Comparison of ENCODE assay signal across 8 cellular contexts in the genomic region with DNA sequence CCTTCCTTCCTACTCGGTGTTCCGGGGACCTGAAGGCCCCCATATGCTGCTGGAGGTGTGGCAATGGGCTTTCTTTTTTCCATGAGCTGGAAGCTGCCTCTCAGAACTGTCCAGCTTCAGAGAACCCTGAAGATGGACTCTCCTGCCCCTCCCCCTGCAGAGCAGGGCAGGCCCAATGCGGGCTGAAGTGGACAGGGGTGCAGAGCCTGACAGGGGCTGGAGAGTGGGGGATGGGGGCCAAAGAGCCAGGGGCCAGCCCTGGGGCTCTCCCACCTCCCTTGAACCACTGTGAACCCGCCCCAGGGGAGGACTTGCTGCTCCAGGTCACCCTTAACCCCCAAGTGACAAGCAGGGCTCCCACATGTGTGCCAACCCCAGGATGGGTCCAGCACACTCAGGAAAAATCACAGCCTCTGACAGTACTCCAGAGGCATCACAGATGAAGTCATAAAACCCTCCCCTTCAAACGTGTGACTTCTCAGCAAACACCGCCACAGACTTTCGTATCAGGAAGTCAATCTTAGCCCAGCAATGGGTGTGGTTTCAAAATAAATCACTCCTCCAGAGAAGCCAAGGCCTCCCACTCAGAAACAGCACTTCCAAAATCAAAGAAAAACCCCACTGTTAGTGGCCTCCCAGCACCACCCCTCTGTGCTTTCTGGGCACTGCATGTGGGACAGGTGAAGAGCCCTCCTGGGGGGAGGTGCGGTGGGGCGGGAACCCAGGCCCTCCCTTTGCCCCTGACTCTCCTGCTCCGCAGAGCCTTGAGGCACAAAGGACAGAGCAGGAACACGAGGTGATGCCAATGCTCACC.
DNase-seq lines count a peak whose midpoint lies in the region; ATAC-seq and TF ChIP-seq lines count a peak whose summit lies in the region.

No MANE protein-coding gene starts in this region.

- no peak for TF ChIP-seq CTCF in GM23338 (conservative IDR thresholded peaks at IDR 0.05; ENCODE audit: low read depth in 2 of 2)

- H4K20me1 ChIP-seq in GM23338 (replicated peaks; ENCODE audit: insufficient read depth), result peaks cover 3% of the 10 kb centered on the region

- DNase-seq in A172 (ENCODE audit: low spot score), result peak; percentile 78
- DNase-seq in GM23338 (ENCODE audit: low spot score), result no peak
- peak; percentile 42 for DNase-seq in SK-MEL-5 (ENCODE audit: low read depth, low spot score)
- peak; percentile 62 for DNase-seq in astrocyte of the hippocampus (ENCODE audit: low read depth, low spot score)
- peak; percentile 66 for DNase-seq in kidney tubule cell (ENCODE audit: low spot score)
- no peak for DNase-seq in stimulated activated naive B cell treated with anti-CD40 and anti-IgM and Interleukin-4, amounts not matched to agents 10 μg/mL and 1 μg/mL and 100 μg/mL, for 72 hours
- no peak for DNase-seq in NCI-H128 (lab: John Stamatoyannopoulos, UW; ENCODE audit: unreplicated experiment)

- peaks cover 12% of the 10 kb centered on the region for H3K27me3 Mint-ChIP-seq in GM23338 (ENCODE audit: insufficient read depth, low read depth, poor library complexity)
- peaks cover 46 to 71% of the 10 kb centered on the region in 2 donors for H3K27me3 Mint-ChIP-seq in stimulated activated naive B cell treated with anti-CD40 and anti-IgM and Interleukin-4, amounts not matched to agents 10 μg/mL and 1 μg/mL and 100 μg/mL, for 72 hours

- H3K9me2 ChIP-seq in GM23338 (ENCODE audit: insufficient read depth), result no peaks in the 10 kb centered on the region

- H3K27ac Mint-ChIP-seq in GM23338, result peak overlapping the region; percentile 92
- H3K27ac Mint-ChIP-seq in stimulated activated naive B cell treated with anti-CD40 and anti-IgM and Interleukin-4, amounts not matched to agents 10 μg/mL and 1 μg/mL and 100 μg/mL, for 72 hours, result peak overlapping the region; percentile 90

- no peaks in the 10 kb centered on the region for H3K36me3 ChIP-seq in GM23338 (ENCODE audit: insufficient read depth)

- H3K4me3 Mint-ChIP-seq in GM23338, result peak overlapping the region; percentile 42; the same call in 1 of the 3 replicates
- peak overlapping the region; percentile 67 to 74 for H3K4me3 Mint-ChIP-seq in stimulated activated naive B cell treated with anti-CD40 and anti-IgM and Interleukin-4, amounts not matched to agents 10 μg/mL and 1 μg/mL and 100 μg/mL, for 72 hours

- peaks cover 23% of the 10 kb centered on the region for H3K4me1 ChIP-seq in GM23338 (ENCODE audit: insufficient read depth)

- no peaks in the 10 kb centered on the region for H3F3A ChIP-seq in GM23338 (replicated peaks; ENCODE audit: low read depth)

- no peaks in the 10 kb centered on the region for H3K27me3 ChIP-seq in GM23338 (ENCODE audit: insufficient read depth)

- H3K4me1 Mint-ChIP-seq in GM23338, result peaks cover 62% of the 10 kb centered on the region
- H3K4me1 Mint-ChIP-seq in stimulated activated naive B cell treated with anti-CD40 and anti-IgM and Interleukin-4, amounts not matched to agents 10 μg/mL and 1 μg/mL and 100 μg/mL, for 72 hours, result peaks cover 61 to 81% of the 10 kb centered on the region in 2 donors

- H3K36me3 Mint-ChIP-seq in GM23338 (ENCODE audit: low read depth), result peaks cover 5% of the 10 kb centered on the region; the same call in 1 of the 3 replicates
- H3K36me3 Mint-ChIP-seq in stimulated activated naive B cell treated with anti-CD40 and anti-IgM and Interleukin-4, amounts not matched to agents 10 μg/mL and 1 μg/mL and 100 μg/mL, for 72 hours, result peaks cover 5 to 11% of the 10 kb centered on the region in 2 donors

- peaks cover 93% of the 10 kb centered on the region for H3K79me2 ChIP-seq in GM23338 (replicated peaks; ENCODE audit: insufficient read depth)

- no peak overlapping the region; the same call in 1 of the 2 replicates for H3K4me2 ChIP-seq in GM23338

- in situ Hi-C loops in SK-MEL-5 (cut with HindIII; ENCODE audit: low pct_unique_long_range_greater_than_20kb, low sequenced_read_pairs), result no loop called here

- 0 out of 2 replicates have a peak overlapping the region, but pooled peaks have one; percentile 55 for H3K27ac ChIP-seq in GM23338 (ENCODE audit: low read depth)

- no peak overlapping the region for H2AFZ ChIP-seq in GM23338

- ATAC-seq in GM23338 (peak; percentile 25), HG03159 (IDR thresholded peaks at IDR 0.05; ENCODE audit: unreplicated experiment) (no peak)
- peak; percentile 60 to 62 for ATAC-seq in stimulated activated naive B cell treated with anti-CD40 and anti-IgM and Interleukin-4, amounts not matched to agents 10 μg/mL and 1 μg/mL and 100 μg/mL, for 72 hours (replicated peaks)

- H3K9me3 Mint-ChIP-seq in GM23338, result no peaks in the 10 kb centered on the region
- no peaks in the 10 kb centered on the region for H3K9me3 Mint-ChIP-seq in stimulated activated naive B cell treated with anti-CD40 and anti-IgM and Interleukin-4, amounts not matched to agents 10 μg/mL and 1 μg/mL and 100 μg/mL, for 72 hours

- H3K4me3 ChIP-seq in GM23338, result no peak overlapping the region

TF ChIP-seq in GM23338, 12 proteins besides CTCF, POLR2A, EP300 and RAD21:
- TF ChIP-seq EZH2phosphoT487 (IDR thresholded peaks at IDR 0.05; ENCODE audit: unreplicated experiment) (no peak), CREB1 (CRISPR knock-in tag; IDR thresholded peaks at IDR 0.05; ENCODE audit: low read depth) (no peak), POLR2AphosphoS5 (IDR thresholded peaks at IDR 0.05; ENCODE audit: low read depth) (no peak), ZNF331 (CRISPR knock-in tag; IDR thresholded peaks at IDR 0.05; ENCODE audit: low read depth) (no peak), JUNB (IDR thresholded peaks at IDR 0.05; ENCODE audit: unreplicated experiment) (no peak), ZNF114 (CRISPR knock-in tag; IDR thresholded peaks at IDR 0.05) (no peak), EZH2 (IDR thresholded peaks at IDR 0.05; ENCODE audit: low read depth, unreplicated experiment) (no peak), NANOG (IDR thresholded peaks at IDR 0.05; ENCODE audit: borderline replicate concordance) (no peak), STAT1 (IDR thresholded peaks at IDR 0.05; ENCODE audit: unreplicated experiment) (no peak)
- TF ChIP-seq, protein P1, sequence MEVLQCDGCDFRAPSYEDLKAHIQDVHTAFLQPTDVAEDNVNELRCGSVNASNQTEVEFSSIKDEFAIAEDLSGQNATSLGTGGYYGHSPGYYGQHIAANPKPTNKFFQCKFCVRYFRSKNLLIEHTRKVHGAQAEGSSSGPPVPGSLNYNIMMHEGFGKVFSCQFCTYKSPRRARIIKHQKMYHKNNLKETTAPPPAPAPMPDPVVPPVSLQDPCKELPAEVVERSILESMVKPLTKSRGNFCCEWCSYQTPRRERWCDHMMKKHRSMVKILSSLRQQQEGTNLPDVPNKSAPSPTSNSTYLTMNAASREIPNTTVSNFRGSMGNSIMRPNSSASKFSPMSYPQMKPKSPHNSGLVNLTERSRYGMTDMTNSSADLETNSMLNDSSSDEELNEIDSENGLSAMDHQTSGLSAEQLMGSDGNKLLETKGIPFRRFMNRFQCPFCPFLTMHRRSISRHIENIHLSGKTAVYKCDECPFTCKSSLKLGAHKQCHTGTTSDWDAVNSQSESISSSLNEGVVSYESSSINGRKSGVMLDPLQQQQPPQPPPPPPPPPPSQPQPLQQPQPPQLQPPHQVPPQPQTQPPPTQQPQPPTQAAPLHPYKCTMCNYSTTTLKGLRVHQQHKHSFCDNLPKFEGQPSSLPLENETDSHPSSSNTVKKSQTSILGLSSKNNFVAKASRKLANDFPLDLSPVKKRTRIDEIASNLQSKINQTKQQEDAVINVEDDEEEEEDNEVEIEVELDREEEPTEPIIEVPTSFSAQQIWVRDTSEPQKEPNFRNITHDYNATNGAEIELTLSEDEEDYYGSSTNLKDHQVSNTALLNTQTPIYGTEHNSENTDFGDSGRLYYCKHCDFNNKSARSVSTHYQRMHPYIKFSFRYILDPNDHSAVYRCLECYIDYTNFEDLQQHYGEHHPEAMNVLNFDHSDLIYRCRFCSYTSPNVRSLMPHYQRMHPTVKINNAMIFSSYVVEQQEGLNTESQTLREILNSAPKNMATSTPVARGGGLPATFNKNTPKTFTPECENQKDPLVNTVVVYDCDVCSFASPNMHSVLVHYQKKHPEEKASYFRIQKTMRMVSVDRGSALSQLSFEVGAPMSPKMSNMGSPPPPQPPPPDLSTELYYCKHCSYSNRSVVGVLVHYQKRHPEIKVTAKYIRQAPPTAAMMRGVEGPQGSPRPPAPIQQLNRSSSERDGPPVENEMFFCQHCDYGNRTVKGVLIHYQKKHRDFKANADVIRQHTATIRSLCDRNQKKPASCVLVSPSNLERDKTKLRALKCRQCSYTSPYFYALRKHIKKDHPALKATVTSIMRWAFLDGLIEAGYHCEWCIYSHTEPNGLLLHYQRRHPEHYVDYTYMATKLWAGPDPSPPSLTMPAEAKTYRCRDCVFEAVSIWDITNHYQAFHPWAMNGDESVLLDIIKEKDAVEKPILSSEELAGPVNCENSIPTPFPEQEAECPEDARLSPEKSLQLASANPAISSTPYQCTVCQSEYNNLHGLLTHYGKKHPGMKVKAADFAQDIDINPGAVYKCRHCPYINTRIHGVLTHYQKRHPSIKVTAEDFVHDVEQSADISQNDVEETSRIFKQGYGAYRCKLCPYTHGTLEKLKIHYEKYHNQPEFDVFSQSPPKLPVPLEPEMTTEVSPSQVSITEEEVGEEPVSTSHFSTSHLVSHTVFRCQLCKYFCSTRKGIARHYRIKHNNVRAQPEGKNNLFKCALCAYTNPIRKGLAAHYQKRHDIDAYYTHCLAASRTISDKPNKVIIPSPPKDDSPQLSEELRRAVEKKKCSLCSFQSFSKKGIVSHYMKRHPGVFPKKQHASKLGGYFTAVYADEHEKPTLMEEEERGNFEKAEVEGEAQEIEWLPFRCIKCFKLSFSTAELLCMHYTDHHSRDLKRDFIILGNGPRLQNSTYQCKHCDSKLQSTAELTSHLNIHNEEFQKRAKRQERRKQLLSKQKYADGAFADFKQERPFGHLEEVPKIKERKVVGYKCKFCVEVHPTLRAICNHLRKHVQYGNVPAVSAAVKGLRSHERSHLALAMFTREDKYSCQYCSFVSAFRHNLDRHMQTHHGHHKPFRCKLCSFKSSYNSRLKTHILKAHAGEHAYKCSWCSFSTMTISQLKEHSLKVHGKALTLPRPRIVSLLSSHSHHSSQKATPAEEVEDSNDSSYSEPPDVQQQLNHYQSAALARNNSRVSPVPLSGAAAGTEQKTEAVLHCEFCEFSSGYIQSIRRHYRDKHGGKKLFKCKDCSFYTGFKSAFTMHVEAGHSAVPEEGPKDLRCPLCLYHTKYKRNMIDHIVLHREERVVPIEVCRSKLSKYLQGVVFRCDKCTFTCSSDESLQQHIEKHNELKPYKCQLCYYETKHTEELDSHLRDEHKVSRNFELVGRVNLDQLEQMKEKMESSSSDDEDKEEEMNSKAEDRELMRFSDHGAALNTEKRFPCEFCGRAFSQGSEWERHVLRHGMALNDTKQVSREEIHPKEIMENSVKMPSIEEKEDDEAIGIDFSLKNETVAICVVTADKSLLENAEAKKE (CRISPR knock-in tag; IDR thresholded peaks at IDR 0.05), result no peak

Comparison
In these comparisons a context has a peak if more than half of its experiments do, and no peak if none do; other contexts are left out.
1. DNase-seq: peak in A172 (single experiment), SK-MEL-5 (single experiment), astrocyte of the hippocampus (single experiment) and kidney tubule cell (single experiment); none in GM23338 (single experiment), stimulated activated naive B cell treated with anti-CD40 and anti-IgM and Interleukin-4, amounts not matched to agents 10 μg/mL and 1 μg/mL and 100 μg/mL, for 72 hours (single experiment) and NCI-H128 (single experiment).